1 cellular context compared by ENCODE assay signal in the genomic region with DNA sequence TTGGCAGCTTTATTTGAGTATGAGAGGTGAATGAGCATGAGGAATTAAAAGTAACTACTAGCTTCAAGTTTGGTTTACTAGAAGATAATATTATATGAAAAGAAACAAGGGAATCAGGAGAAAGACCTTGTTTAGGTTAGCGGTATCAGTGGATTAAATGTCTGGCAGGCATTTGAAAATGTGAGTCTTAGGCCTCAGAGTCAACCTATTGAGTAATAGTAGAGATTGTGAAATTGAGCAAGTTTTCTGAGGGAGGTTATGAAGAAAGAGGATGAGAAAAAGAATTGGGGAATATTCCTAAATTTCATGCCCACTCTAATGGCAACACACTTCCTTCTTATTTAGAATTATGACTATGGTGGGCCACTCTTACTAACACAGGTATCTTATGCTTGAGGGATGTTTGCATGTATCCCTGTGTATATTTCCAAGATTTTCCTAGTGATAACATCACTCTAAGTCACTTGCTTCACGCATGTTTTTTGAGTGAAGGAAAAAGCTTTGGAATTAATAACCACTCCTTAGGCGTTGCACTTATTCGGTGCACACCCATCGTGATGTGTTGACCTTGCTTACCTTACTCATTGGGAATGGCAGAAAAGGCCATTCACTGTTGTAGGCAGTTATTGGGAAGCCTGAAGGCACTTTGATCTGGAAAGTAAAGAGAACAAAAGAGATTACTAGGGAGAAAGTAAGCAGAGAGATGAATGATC.
A peak's percentile ranks its signal among the peaks of the same experiment; 100 is the strongest.
TF ChIP-seq lines count a peak whose summit lies in the region.

No MANE protein-coding gene starts in this region.

TF ChIP-seq in K562, 482 proteins besides CTCF, POLR2A, EP300 and RAD21:
- TF ChIP-seq TAF9B (IDR thresholded peaks at IDR 0.05; ENCODE audit: partially characterized antibody) (no peak), POLR3A (IDR thresholded peaks at IDR 0.05; ENCODE audit: borderline replicate concordance, extremely low read depth, insufficient read depth, insufficient read length) (no peak), CEBPG (CRISPR knock-in tag; IDR thresholded peaks at IDR 0.05) (no peak), CEBPG (tag; conservative IDR thresholded peaks at IDR 0.05 in 1 of 2, IDR thresholded peaks at IDR 0.05 in 1 of 2) (peak in 1 of 2 experiments; percentile 42; a peak in 1 of 4 replicates), RAD51 (IDR thresholded peaks at IDR 0.05; ENCODE audit: borderline replicate concordance, low read depth) (no peak), DPF2 (IDR thresholded peaks at IDR 0.05) (no peak), NONO (IDR thresholded peaks at IDR 0.05; ENCODE audit: low read depth in 2 of 2, low read length in 1 of 2) (no peak), ETS1 (conservative IDR thresholded peaks at IDR 0.05; ENCODE audit: control insufficient read depth, low read depth, low read length) (no peak), ZSCAN32 (CRISPR knock-in tag; IDR thresholded peaks at IDR 0.05) (no peak), CEBPB (tag; IDR thresholded peaks at IDR 0.05) (peak; percentile 74), NFIX (CRISPR knock-in tag; IDR thresholded peaks at IDR 0.05; ENCODE audit: low read depth) (no peak), ZNF77 (CRISPR knock-in tag; IDR thresholded peaks at IDR 0.05) (no peak), KDM1A (IDR thresholded peaks at IDR 0.05) (no peak), ZNF445 (CRISPR knock-in tag; IDR thresholded peaks at IDR 0.05; ENCODE audit: low read depth) (no peak), MNT (conservative IDR thresholded peaks at IDR 0.05) (no peak)
